In the genomic region with DNA sequence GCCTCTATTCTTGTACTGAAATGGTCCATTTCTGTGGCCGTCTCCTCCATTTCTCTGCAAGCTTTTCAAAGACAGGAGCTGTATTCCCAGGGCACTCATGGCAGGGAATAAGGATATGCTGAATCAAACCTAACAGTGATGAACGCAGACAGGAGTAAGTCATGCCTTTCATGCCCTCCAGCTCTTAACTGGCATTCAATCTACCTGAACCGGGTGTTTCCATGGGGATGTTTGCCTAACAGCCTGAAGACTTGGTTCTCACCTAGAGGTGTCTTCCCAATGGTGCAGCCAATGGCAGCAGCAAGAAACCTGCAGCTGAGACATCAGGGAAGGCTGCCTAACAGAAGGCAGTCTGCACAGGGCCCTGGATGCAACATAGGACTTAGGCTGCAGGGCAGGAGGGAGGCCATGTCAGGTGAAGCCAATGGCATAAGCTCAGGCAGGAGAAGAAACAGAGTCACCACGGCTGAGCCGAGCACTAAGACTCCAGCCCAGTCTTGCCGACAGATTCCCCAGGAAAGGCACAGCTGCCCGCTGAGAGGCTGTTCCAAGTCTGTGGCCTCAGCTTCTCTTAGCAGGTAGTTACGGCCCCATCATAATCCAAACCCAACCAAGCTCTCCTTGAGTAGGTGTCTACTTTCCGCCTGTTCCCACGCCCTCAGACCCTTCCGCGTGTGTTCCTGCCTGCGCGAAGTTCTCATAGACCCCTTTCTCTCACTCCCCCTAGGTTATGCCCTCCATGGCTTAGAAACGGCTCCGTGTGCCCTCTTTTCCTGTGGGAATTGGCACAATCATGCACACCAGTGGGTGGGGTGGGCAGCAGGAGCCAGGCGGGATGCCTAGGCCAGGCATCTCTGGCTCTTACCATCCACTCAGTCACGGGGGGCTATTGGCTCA, we compare ENCODE assay signal across 24 cellular contexts. TPM values are rescaled to one million over a fixed set of nuclear protein-coding genes. Genes with fewer than 3 reads are reported as not detected.
DNase-seq lines count a peak whose midpoint lies in the region; ATAC-seq and TF ChIP-seq lines count a peak whose summit lies in the region.
"Had no signal": no experiment of that assay in that cellular context is flagged by ENCODE, and none has a peak within 500 bp of the region (broad histone marks: within the 10 kb centered on the region; RNA-seq: fewer than 3 reads in every experiment).

No MANE protein-coding gene starts in this region.

- TF ChIP-seq CTCF in right atrium auricular region (IDR thresholded peaks at IDR 0.05) = no peak
- peak; percentile 19 for TF ChIP-seq CTCF in foreskin keratinocyte (conservative IDR thresholded peaks at IDR 0.05)
- no peak for TF ChIP-seq CTCF in sigmoid colon (IDR thresholded peaks at IDR 0.05)
- no peak for TF ChIP-seq CTCF in GM13976 (IDR thresholded peaks at IDR 0.05; ENCODE audit: borderline replicate concordance, control extremely low read depth, extremely low read depth, insufficient read depth, missing control alignments)
- no peak for TF ChIP-seq CTCF in dorsolateral prefrontal cortex (IDR thresholded peaks at IDR 0.05 in 54 of 56, conservative IDR thresholded peaks at IDR 0.05 in 2 of 56; ENCODE audit: low read depth in 1 of 56, partially characterized antibody in 56 of 56)

- H3K4me3 ChIP-seq in right atrium auricular region (no peak overlapping the region), NT2/D1 (ENCODE audit: insufficient read length, low read depth) (no peak overlapping the region), sigmoid colon (no peak overlapping the region), dorsolateral prefrontal cortex (no peak overlapping the region)
- H3K4me3 ChIP-seq: BLaER1, breast epithelium, coronary artery, Peyer's patch had no signal

- H3K9me3 ChIP-seq in right atrium auricular region = no peaks in the 10 kb centered on the region
- H3K9me3 ChIP-seq in NT2/D1 (ENCODE audit: insufficient read depth, low read length) = no peaks in the 10 kb centered on the region
- no peaks in the 10 kb centered on the region for H3K9me3 ChIP-seq in sigmoid colon
- H3K9me3 ChIP-seq: BLaER1, breast epithelium, Peyer's patch had no signal

- ATAC-seq in foreskin keratinocyte = peak; percentile 84
- no peak for ATAC-seq in GM21360 (IDR thresholded peaks at IDR 0.05; ENCODE audit: unreplicated experiment)
- ATAC-seq: activated CD4-positive, alpha-beta T cell treated with anti-CD3 and anti-CD28 coated beads for 36 hours; activated T-cell treated with anti-CD3 and anti-CD28 coated beads, Interleukin-2, amount 50 U/mL, for 4 hours had no signal

- H3K27ac ChIP-seq in right atrium auricular region (peak overlapping the region in 1 of 2 donors; percentile 9), foreskin keratinocyte (no peak overlapping the region), sigmoid colon (no peak overlapping the region), dorsolateral prefrontal cortex (peak overlapping the region in 1 of 59 donors; percentile 10)
- H3K27ac ChIP-seq: BLaER1, breast epithelium, coronary artery, HL-60, Peyer's patch had no signal

- no peak for TF ChIP-seq EP300 in sigmoid colon (IDR thresholded peaks at IDR 0.05)

- H3K27me3 ChIP-seq in right atrium auricular region = no peaks in the 10 kb centered on the region
- H3K27me3 ChIP-seq in NT2/D1 (ENCODE audit: insufficient read depth, insufficient read length) = no peaks in the 10 kb centered on the region
- H3K27me3 ChIP-seq in foreskin keratinocyte = no peaks in the 10 kb centered on the region
- no peaks in the 10 kb centered on the region for H3K27me3 ChIP-seq in sigmoid colon
- peaks cover 0 to 5% (median 0%) of the 10 kb centered on the region in 45 donors for H3K27me3 ChIP-seq in dorsolateral prefrontal cortex
- H3K27me3 ChIP-seq: BLaER1, breast epithelium, Peyer's patch had no signal

- in situ Hi-C loops in GM13976 (cut with MboI; ENCODE audit: low sequenced_read_pairs, unreplicated experiment) = no loop called here

- TF ChIP-seq POLR2A in sigmoid colon (IDR thresholded peaks at IDR 0.05) = no peak

- WGBS in sigmoid colon, 2 donors = 91 to 93% methylated on average over 18 of the region's 18 CpGs

- intact Hi-C loops in cardiac septum (cut with DNase I) (loop anchor here (5.0 kb wide), 1 partner anchor 87 kb away; no protein-coding TSS in a partner anchor), sigmoid colon (cut with DNase I) (loop anchor here (5.0 kb wide), 2 partner anchors 102 to 157 kb away; no protein-coding TSS in a partner anchor), dorsolateral prefrontal cortex (cut with DNase I) (no loop called here)

- H3K9ac ChIP-seq in NT2/D1 (ENCODE audit: insufficient read length, low read depth) = peak overlapping the region; percentile 21
- H3K9ac ChIP-seq: BLaER1 had no signal

- H3K4me1 ChIP-seq in right atrium auricular region (peaks cover 0 to 28% of the 10 kb centered on the region in 2 donors), NT2/D1 (ENCODE audit: insufficient read depth, insufficient read length) (peaks cover 29% of the 10 kb centered on the region), foreskin keratinocyte (peaks cover 14% of the 10 kb centered on the region), sigmoid colon (peaks cover 0 to 36% (median 32%) of the 10 kb centered on the region in 4 donors)

- H3K36me3 ChIP-seq in right atrium auricular region (no peaks in the 10 kb centered on the region), NT2/D1 (ENCODE audit: insufficient read depth, insufficient read length, low read length) (no peaks in the 10 kb centered on the region), sigmoid colon (no peaks in the 10 kb centered on the region)
- H3K36me3 ChIP-seq: BLaER1, breast epithelium, Peyer's patch had no signal

- peak; percentile 68 for DNase-seq in cardiac septum (ENCODE audit: low spot score)
- DNase-seq in right atrium auricular region (ENCODE audit: low spot score) = no peak
- DNase-seq in NT2/D1 (ENCODE audit: low read depth, low spot score) = no peak
- peak in 1 of 2 donors; percentile 78 for DNase-seq in foreskin keratinocyte
- DNase-seq in sigmoid colon = peak; percentile 30
- DNase-seq in GM13976 (ENCODE audit: low spot score) = no peak
- DNase-seq in dorsolateral prefrontal cortex = no peak
- DNase-seq: activated CD4-positive, alpha-beta T cell treated with anti-CD3 and anti-CD28 coated beads for 36 hours; activated naive CD4-positive, alpha-beta T cell; activated T-cell treated with anti-CD3 and anti-CD28 coated beads, Interleukin-2, amount 50 U/mL, for 4 hours; amniotic stem cell; NCI-H1694; NCI-H226; nucleus accumbens; Peyer's patch; stimulated activated CD4-positive, alpha-beta T cell treated with anti-CD3 and anti-CD28 coated beads, Interleukin-4, amount 100 ng/mL, for 4 hours; stimulated activated naive CD4-positive, alpha-beta T cell; T-helper 2 cell had no signal

RNA-seq across cellular contexts. Expression of a gene that starts 44.1 kb away (rescaled TPM):
- 350 TPM for total RNA-seq in cardiac septum
- total RNA-seq in right atrium auricular region = 100 to 1,000 TPM; 189 to 331 TPM
- not detected in 2 replicates for total RNA-seq in foreskin keratinocyte
- under 0.01 and 0.07 TPM in 2 replicates for polyA plus RNA-seq in foreskin keratinocyte
- 10 to 100 TPM; 36.7 to 98.0 (median 55.5) TPM for total RNA-seq in sigmoid colon
- 10 to 100 TPM in 1 of 3 donors, 1 to 10 TPM in 1, under 1 TPM in 1; 0.60 to 42.2 (median 1.2) TPM for polyA plus RNA-seq in sigmoid colon
- 100 to 1,000 TPM in 52 of 120 experiments, 10 to 100 TPM in 68; 40.1 to 267 (median 91.6) TPM for total RNA-seq in dorsolateral prefrontal cortex
- total RNA-seq: A673 had no signal

Comparison
In these comparisons a context has a peak if more than half of its experiments do, and no peak if none do; other contexts are left out.
1. DNase-seq: peak in cardiac septum (single experiment) and sigmoid colon (single experiment); none in right atrium auricular region (single experiment), NT2/D1 (single experiment), GM13976 (single experiment) and dorsolateral prefrontal cortex (0 of 10).
2. RNA of a gene that starts 44.1 kb away (total RNA-seq): 350 TPM in cardiac septum (single experiment), 189 to 331 TPM in right atrium auricular region, 40.1 to 267 TPM in dorsolateral prefrontal cortex and 36.7 to 98.0 TPM in sigmoid colon; not detected in foreskin keratinocyte; every median in the first group is over 10 times any median in the second.
3. intact Hi-C loops: an anchor here in cardiac septum (5.0 kb wide) and sigmoid colon (5.0 kb wide); none called in dorsolateral prefrontal cortex.